23 cellular contexts compared by ENCODE assay signal in the genomic region with DNA sequence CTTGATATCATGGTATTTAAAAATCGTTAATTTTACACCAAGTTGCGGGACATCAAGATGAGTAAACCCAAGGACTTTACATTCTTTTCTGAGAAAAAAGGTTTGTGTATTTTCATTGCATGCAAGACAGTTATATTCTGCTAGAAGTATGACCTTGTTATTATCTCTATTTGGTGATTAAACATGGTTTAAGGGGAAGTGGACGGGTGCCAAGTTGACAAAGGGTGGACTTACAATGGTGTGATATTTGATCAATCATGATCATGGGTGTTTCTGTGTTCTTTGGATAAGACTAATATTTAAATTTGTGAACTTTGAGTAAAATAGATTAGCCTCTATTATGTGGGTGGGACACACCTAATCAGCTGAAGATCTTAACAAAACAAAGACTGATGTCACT.
"Had no signal": no experiment of that assay in that cellular context is flagged by ENCODE, and none has a peak within 500 bp of the region (broad histone marks: within the 10 kb centered on the region; RNA-seq: fewer than 3 reads in every experiment).

No MANE protein-coding gene starts in this region.

- H3K27me3 ChIP-seq: foreskin keratinocyte, left lung, upper lobe of left lung had no signal

- H3K9me3 ChIP-seq: left lung, thoracic aorta, upper lobe of left lung had no signal

- H3K36me3 ChIP-seq: left lung, thoracic aorta, upper lobe of left lung had no signal

- H3K4me1 ChIP-seq: foreskin keratinocyte, left lung, upper lobe of left lung had no signal

- FAIRE-seq: astrocyte, TTC549 had no signal

- H3K4me3 ChIP-seq: left lung, lung, smooth muscle cell, thoracic aorta, upper lobe of left lung had no signal

- DNase-seq: activated B cell treated with CpG ODN at 0.5 μM for 24 hours; activated CD4-positive, alpha-beta T cell treated with anti-CD3 and anti-CD28 coated beads for 4 hours; activated CD4-positive, alpha-beta T cell treated with anti-CD3 and anti-CD28 coated beads, Interleukin-2, amount 50 U/mL, for 48 hours; activated CD8-positive, alpha-beta memory T cell treated with anti-CD3 and anti-CD28 coated beads, Interleukin-2, amount 50 U/mL, for 48 hours; activated naive CD4-positive, alpha-beta T cell treated with Interleukin-2 at 50 U/mL for 16 hours; activated naive CD8-positive, alpha-beta T cell treated with anti-CD3 and anti-CD28 coated beads for 36 hours; activated T-cell treated with anti-CD3 and anti-CD28 coated beads, Interleukin-2, amount 50 U/mL, for 4 hours; central memory CD4-positive, alpha-beta T cell; dermis blood vessel endothelial cell; effector CD8-positive, alpha-beta T cell; foreskin keratinocyte; kidney glomerular epithelial cell; left lung; naive thymus-derived CD8-positive, alpha-beta T cell; stimulated activated CD4-positive, alpha-beta T cell treated with anti-CD3 and anti-CD28 coated beads, Interleukin-15, amount 100 ng/mL, for 24 hours; stimulated activated CD8-positive, alpha-beta memory T cell treated with anti-CD3 and anti-CD28 coated beads, Interleukin-4, amount 100 ng/mL, for 48 hours; stimulated activated naive CD4-positive, alpha-beta T cell; upper lobe of left lung had no signal

- H3K27ac ChIP-seq: foreskin keratinocyte, left lung, thoracic aorta, upper lobe of left lung had no signal
